ENCODE assay signal across 8 cellular contexts in genomic region chr3:141402476-141403171, GRCh38. TPM values are rescaled to one million over a fixed set of nuclear protein-coding genes. Genes with fewer than 3 reads are reported as not detected.
DNase-seq lines count a peak whose midpoint lies in the region; ATAC-seq and TF ChIP-seq lines count a peak whose summit lies in the region.

No MANE protein-coding gene starts in this region.

- H3K27me3 Mint-ChIP-seq in T-cell (no peaks in the 10 kb centered on the region), brain (no peaks in the 10 kb centered on the region)

- CTCF ChIA-PET in T-cell (lab: Charles Lee): interaction anchor here (0.6 to 2.3 kb wide), 3 partner anchors 10 to 33 kb away, joined by 3 to 21 read pairs (median 5); no protein-coding TSS in a partner anchor

- H3K4me1 Mint-ChIP-seq in T-cell (peaks cover 61 to 71% (median 71%) of the 10 kb centered on the region in 3 donors), brain (peaks cover 24% of the 10 kb centered on the region)

- TF ChIP-seq EP300 in sigmoid colon (IDR thresholded peaks at IDR 0.05): no peak

- peak; percentile 41 to 45 for TF ChIP-seq POLR2A in sigmoid colon (IDR thresholded peaks at IDR 0.05)

- peaks cover 17% of the 10 kb centered on the region for H3K4me1 ChIP-seq in iPS-15b (ENCODE audit: control insufficient read depth, insufficient read depth, low read length)
- peaks cover 0 to 73% (median 68%) of the 10 kb centered on the region in 4 donors for H3K4me1 ChIP-seq in sigmoid colon

- ATAC-seq in GM19324 (IDR thresholded peaks at IDR 0.05; ENCODE audit: low FRiP score, unreplicated experiment) (peak; percentile 60), HG03378 (IDR thresholded peaks at IDR 0.05; ENCODE audit: unreplicated experiment) (peak; percentile 26), T-cell (replicated peaks in 1 of 4) (peak; percentile 69 to 72 (median 70))

- H3K4me3 Mint-ChIP-seq in T-cell (peak overlapping the region; percentile 81 to 93 (median 91)), brain (peak overlapping the region; percentile 80 to 91 (median 86))

- TF ChIP-seq CTCF in brain (conservative IDR thresholded peaks at IDR 0.05) (no peak), sigmoid colon (IDR thresholded peaks at IDR 0.05) (peak in 1 of 4 experiments; percentile 41)

- WGBS in sigmoid colon, 2 donors: 1% methylated on average over 58 of the region's 58 CpGs

- H3K9ac ChIP-seq in iPS-15b (ENCODE audit: low read depth, low read length): peak overlapping the region; percentile 39

- H3K9me3 Mint-ChIP-seq in T-cell (no peaks in the 10 kb centered on the region), brain (peaks cover 0 to 3% (median under 1%) of the 10 kb centered on the region in 5 experiments)

- H3K27me3 ChIP-seq in iPS-15b (ENCODE audit: control insufficient read depth, insufficient read depth, low read length): peaks cover 44% of the 10 kb centered on the region
- H3K27me3 ChIP-seq in sigmoid colon: no peaks in the 10 kb centered on the region

- peak overlapping the region; percentile 95 to 99 for H3K27ac Mint-ChIP-seq in T-cell
- peak overlapping the region; percentile 58 to 95 (median 90) for H3K27ac Mint-ChIP-seq in brain

- H3K36me3 ChIP-seq in iPS-15b (ENCODE audit: control insufficient read depth, insufficient read depth, low read length): no peaks in the 10 kb centered on the region
- peaks cover 5 to 18% (median 10%) of the 10 kb centered on the region in 4 donors for H3K36me3 ChIP-seq in sigmoid colon

- H3K9me3 ChIP-seq in iPS-15b (ENCODE audit: control insufficient read depth, insufficient read depth, low read length): no peaks in the 10 kb centered on the region
- no peaks in the 10 kb centered on the region for H3K9me3 ChIP-seq in sigmoid colon

- POLR2A ChIA-PET in T-cell (lab: Charles Lee): interaction anchor here (0.6 to 1.1 kb wide), 5 partner anchors 8 to 100 kb away, joined by 3 to 9 read pairs (median 4); no protein-coding TSS in a partner anchor

- peak overlapping the region; percentile 66 for H3K4me3 ChIP-seq in iPS-15b (ENCODE audit: low read depth, low read length)
- H3K4me3 ChIP-seq in sigmoid colon: peak overlapping the region; percentile 66 to 86 (median 72)

- peak overlapping the region; percentile 97 to 98 (median 98) for H3K27ac ChIP-seq in sigmoid colon

- intact Hi-C loops in sigmoid colon (cut with DNase I): loop anchor here (2.0 to 5.0 kb wide), 2 partner anchors 34 to 40 kb away; partner anchors contain the start of gene ZBTB38

- DNase-seq in CD1c-positive myeloid dendritic cell (ENCODE audit: extremely low spot score) (peak; percentile 44), T-cell (peak in 33 of 34 experiments; percentile 15 to 58 (median 42)), sigmoid colon (peak; percentile 89), NCI-H2107 treated with DMSO at 0.1 percent for 48 hours (lab: John Stamatoyannopoulos, UW; ENCODE audit: unreplicated experiment) (no peak)

- peaks cover 37% of the 10 kb centered on the region for H3K36me3 Mint-ChIP-seq in T-cell
- peaks cover 46% of the 10 kb centered on the region for H3K36me3 Mint-ChIP-seq in brain

RNA-seq across cellular contexts. Expression of gene ZBTB38, which starts 34.3 kb away (rescaled TPM):
- total RNA-seq in T-cell (10 to 100 TPM; 38.7 to 72.3 (median 58.2) TPM), sigmoid colon (100 to 1,000 TPM; 150 to 178 (median 155) TPM)
- polyA plus RNA-seq in brain (ENCODE audit: insufficient read depth, low read depth, low replicate concordance) (6.0 TPM), sigmoid colon (10 to 100 TPM; 16.8 to 23.1 (median 19.9) TPM)
